ENCODE assay signal across 10 cellular contexts in the genomic region with DNA sequence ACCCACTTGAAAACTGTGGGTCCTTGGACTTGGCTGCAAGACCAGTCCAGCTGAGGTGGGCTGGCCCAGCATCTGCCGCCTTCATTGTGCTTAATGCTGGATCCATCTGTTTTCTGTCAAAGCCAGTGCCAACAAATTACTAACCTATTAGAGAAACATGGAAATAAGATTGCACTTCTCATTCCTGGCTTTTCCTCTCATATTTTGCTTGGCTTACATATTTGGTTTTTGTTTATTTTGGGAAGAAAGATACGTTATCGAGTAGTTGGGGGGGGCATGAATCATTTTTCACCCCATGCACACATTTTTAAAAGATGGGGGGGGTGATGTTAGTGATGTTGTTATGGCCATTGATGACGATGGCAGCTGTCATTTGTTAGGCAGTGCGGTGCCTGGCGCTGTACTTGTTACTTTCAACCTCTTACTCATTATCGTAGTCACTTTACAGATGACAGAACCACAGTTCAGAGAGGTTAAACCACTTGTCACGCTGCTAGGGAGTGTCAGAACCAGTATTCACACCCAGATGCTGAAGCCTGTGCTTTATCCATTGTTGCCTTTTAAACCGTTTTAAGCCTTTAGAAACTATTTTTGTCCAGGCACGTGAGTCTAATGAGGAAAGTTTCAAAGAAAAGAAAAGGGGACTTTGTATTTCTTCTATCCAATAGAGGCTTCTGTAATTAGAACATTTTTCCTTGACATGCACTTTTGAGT.
DNase-seq lines count a peak whose midpoint lies in the region; ATAC-seq and TF ChIP-seq lines count a peak whose summit lies in the region.
"Had no signal": no experiment of that assay in that cellular context is flagged by ENCODE, and none has a peak within 500 bp of the region (broad histone marks: within the 10 kb centered on the region; RNA-seq: fewer than 3 reads in every experiment).

No MANE protein-coding gene starts in this region.

- no peak overlapping the region for H3K4me3 ChIP-seq in Peyer's patch

- TF ChIP-seq CTCF in Peyer's patch (IDR thresholded peaks at IDR 0.05), result no peak

- no peak overlapping the region for H3K27ac ChIP-seq in Peyer's patch

- intact Hi-C loops in left cardiac atrium (cut with DNase I), result no loop called here

- peaks cover 0 to 19% (median 0%) of the 10 kb centered on the region in 3 donors for H3K36me3 ChIP-seq in Peyer's patch

- POLR2A ChIA-PET in activated CD8-positive, alpha-beta T cell treated with anti-CD3 and anti-CD28 coated beads, Interleukin-2, amount 10 ng/mL, durations not matched to agents 7 days and 5 days (lab: Charles Lee), result interaction anchor here (0.5 kb wide), 1 partner anchor 491 kb away, joined by 3 read pairs; no protein-coding TSS in a partner anchor

- H3K9me3 Mint-ChIP-seq in activated CD8-positive, alpha-beta T cell treated with anti-CD3 and anti-CD28 coated beads, Interleukin-2, amount 10 ng/mL, durations not matched to agents 7 days and 5 days (ENCODE audit: insufficient read depth), result no peaks in the 10 kb centered on the region

- peaks cover 0 to 10% (median 0%) of the 10 kb centered on the region in 4 donors for H3K4me1 ChIP-seq in Peyer's patch

- no peaks in the 10 kb centered on the region for H3K9me3 ChIP-seq in Peyer's patch

- H3K27me3 ChIP-seq in Peyer's patch, result no peaks in the 10 kb centered on the region

- peak; percentile 44 for ATAC-seq in activated CD8-positive, alpha-beta T cell treated with anti-CD3 and anti-CD28 coated beads, Interleukin-2, amount 10 ng/mL, durations not matched to agents 7 days and 5 days
- ATAC-seq in left cardiac atrium, result peak; percentile 79 to 87
- ATAC-seq in stimulated activated naive CD8-positive, alpha-beta T cell treated with anti-CD3 and anti-CD28 coated beads, Interleukin-15, Interleukin-2, amounts not matched to agents 100 U/mL and 50 U/mL, for 24 hours, result peak; percentile 89
- no peak for ATAC-seq in HG03432 (IDR thresholded peaks at IDR 0.05; ENCODE audit: unreplicated experiment)
- ATAC-seq in HG03095 (IDR thresholded peaks at IDR 0.05; ENCODE audit: unreplicated experiment), result no peak

- no peak overlapping the region for H3K27ac Mint-ChIP-seq in activated CD8-positive, alpha-beta T cell treated with anti-CD3 and anti-CD28 coated beads, Interleukin-2, amount 10 ng/mL, durations not matched to agents 7 days and 5 days
- H3K27ac Mint-ChIP-seq: B cell had no signal

- TF ChIP-seq POLR2A in Peyer's patch (IDR thresholded peaks at IDR 0.05), result no peak

- H3K4me1 Mint-ChIP-seq in activated CD8-positive, alpha-beta T cell treated with anti-CD3 and anti-CD28 coated beads, Interleukin-2, amount 10 ng/mL, durations not matched to agents 7 days and 5 days (ENCODE audit: low read depth), result peaks cover 2% of the 10 kb centered on the region
- H3K4me1 Mint-ChIP-seq: B cell had no signal

- no peaks in the 10 kb centered on the region for H3K27me3 Mint-ChIP-seq in activated CD8-positive, alpha-beta T cell treated with anti-CD3 and anti-CD28 coated beads, Interleukin-2, amount 10 ng/mL, durations not matched to agents 7 days and 5 days (ENCODE audit: low read depth)
- H3K27me3 Mint-ChIP-seq: B cell had no signal

- H3K36me3 Mint-ChIP-seq in activated CD8-positive, alpha-beta T cell treated with anti-CD3 and anti-CD28 coated beads, Interleukin-2, amount 10 ng/mL, durations not matched to agents 7 days and 5 days (ENCODE audit: low read depth), result peaks cover 2% of the 10 kb centered on the region

- CTCF ChIA-PET in activated CD8-positive, alpha-beta T cell treated with anti-CD3 and anti-CD28 coated beads, Interleukin-2, amount 10 ng/mL, durations not matched to agents 7 days and 5 days (lab: Charles Lee), result interaction anchor here (0.9 kb wide), 1 partner anchor 11 kb away, joined by 3 read pairs; no protein-coding TSS in a partner anchor

- H3K4me3 Mint-ChIP-seq in activated CD8-positive, alpha-beta T cell treated with anti-CD3 and anti-CD28 coated beads, Interleukin-2, amount 10 ng/mL, durations not matched to agents 7 days and 5 days, result no peak overlapping the region
- H3K4me3 Mint-ChIP-seq: B cell had no signal

- peak in 2 of 3 experiments; percentile 10 to 15 for DNase-seq in activated CD8-positive, alpha-beta memory T cell treated with anti-CD3 and anti-CD28 coated beads for 48 hours (ENCODE audit: low read depth in 2 of 3, low spot score in 2 of 3)
- DNase-seq in activated CD8-positive, alpha-beta memory T cell treated with anti-CD3 and anti-CD28 coated beads for 24 hours, result no peak
- DNase-seq in activated CD8-positive, alpha-beta T cell treated with anti-CD3 and anti-CD28 coated beads, Interleukin-2, amount 10 ng/mL, durations not matched to agents 7 days and 5 days, result no peak
- DNase-seq in left cardiac atrium, result peak; percentile 69
- peak; percentile 21 for DNase-seq in stimulated activated naive CD8-positive, alpha-beta T cell treated with anti-CD3 and anti-CD28 coated beads, Interleukin-15, Interleukin-2, amounts not matched to agents 100 U/mL and 50 U/mL, for 24 hours
- no peak for DNase-seq in Peyer's patch
- DNase-seq: NCI-H2107 had no signal

Comparison
In these comparisons a context has a peak if more than half of its experiments do, and no peak if none do; other contexts are left out.
1. DNase-seq: peak in activated CD8-positive, alpha-beta memory T cell treated with anti-CD3 and anti-CD28 coated beads for 48 hours (2 of 3), left cardiac atrium (single experiment) and stimulated activated naive CD8-positive, alpha-beta T cell treated with anti-CD3 and anti-CD28 coated beads, Interleukin-15, Interleukin-2, amounts not matched to agents 100 U/mL and 50 U/mL, for 24 hours (single experiment); none in activated CD8-positive, alpha-beta memory T cell treated with anti-CD3 and anti-CD28 coated beads for 24 hours (single experiment), activated CD8-positive, alpha-beta T cell treated with anti-CD3 and anti-CD28 coated beads, Interleukin-2, amount 10 ng/mL, durations not matched to agents 7 days and 5 days (single experiment) and Peyer's patch (0 of 3).
2. ATAC-seq: peak in activated CD8-positive, alpha-beta T cell treated with anti-CD3 and anti-CD28 coated beads, Interleukin-2, amount 10 ng/mL, durations not matched to agents 7 days and 5 days (single experiment), left cardiac atrium (2 of 2) and stimulated activated naive CD8-positive, alpha-beta T cell treated with anti-CD3 and anti-CD28 coated beads, Interleukin-15, Interleukin-2, amounts not matched to agents 100 U/mL and 50 U/mL, for 24 hours (single experiment); none in HG03432 (single experiment) and HG03095 (single experiment).